Comparison of ENCODE assay signal across 8 cellular contexts in the genomic region with DNA sequence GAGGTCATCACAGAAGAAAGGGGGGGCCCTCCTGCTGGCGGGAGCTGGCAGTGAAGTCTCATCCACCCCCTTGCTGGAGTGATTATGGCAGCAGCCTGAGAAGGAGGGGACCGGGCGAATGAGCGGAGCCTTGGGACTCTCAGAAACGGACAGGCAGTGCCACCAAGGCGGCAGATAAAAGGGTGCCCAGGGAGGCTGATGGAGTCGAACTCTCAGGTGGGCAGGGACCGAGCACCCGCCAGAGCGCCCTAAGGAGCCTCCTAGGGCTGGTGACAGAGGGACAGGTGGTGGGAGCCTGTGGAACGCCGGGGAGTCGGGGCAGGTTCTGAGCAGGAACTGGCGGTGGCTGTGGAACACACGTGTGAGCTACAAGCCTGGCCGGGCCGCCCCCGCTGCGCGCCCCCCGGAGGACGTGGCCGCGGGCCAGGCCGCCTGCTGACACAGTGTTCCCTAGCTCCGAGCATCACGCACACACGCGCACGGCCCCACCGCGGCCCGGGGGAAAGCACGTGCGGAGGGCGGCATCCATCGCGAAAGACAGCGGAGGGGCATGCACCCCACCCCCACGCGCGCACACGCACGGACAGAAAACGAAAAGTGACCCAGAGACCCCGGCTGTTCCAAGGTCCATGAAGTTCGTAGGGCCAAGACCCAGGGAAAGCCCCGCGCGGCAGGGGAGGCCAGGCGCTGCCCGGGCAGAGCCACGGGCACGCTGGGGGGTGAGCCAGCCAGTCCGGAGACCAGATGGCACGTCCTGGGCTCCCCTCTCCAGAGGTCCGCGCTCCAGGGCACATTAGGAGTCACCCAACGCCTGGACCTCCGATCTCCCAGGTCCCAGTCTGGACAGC. TPM values are rescaled to one million over a fixed set of nuclear protein-coding genes. Genes with fewer than 3 reads are reported as not detected.
DNase-seq lines count a peak whose midpoint lies in the region; ATAC-seq and TF ChIP-seq lines count a peak whose summit lies in the region.

No MANE protein-coding gene starts in this region.

- no peak for TF ChIP-seq POLR2A in heart left ventricle (IDR thresholded peaks at IDR 0.05)
- no peak for TF ChIP-seq POLR2A in prostate gland (IDR thresholded peaks at IDR 0.05)

- intact Hi-C loops in Right ventricle myocardium inferior (cut with DNase I) = no loop called here
- intact Hi-C loops in cardiac septum (cut with DNase I) = no loop called here
- intact Hi-C loops in activated T-helper 2 cell treated with anti-CD3 and anti-CD28 coated beads, Interferon-gamma antibody, Interleukin-2, Interleukin-4, amounts not matched to agents 10 μg/mL and 5 μg/mL and 100 μg/mL, durations not matched to agents 14 hours and 24 hours and 36 hours (cut with micrococcal nuclease) = loop anchor here (1.0 to 5.0 kb wide), 2 partner anchors 38 to 40 kb away; partner anchors contain the start of genes DDB1 and TKFC
- intact Hi-C loops in heart left ventricle (cut with DNase I) = no loop called here
- intact Hi-C loops in prostate gland (cut with DNase I) = no loop called here

- no peaks in the 10 kb centered on the region for H3K9me3 Mint-ChIP-seq in activated T-helper 2 cell treated with anti-CD3 and anti-CD28 coated beads, Interferon-gamma antibody, Interleukin-2, Interleukin-4, amounts not matched to agents 10 μg/mL and 5 μg/mL and 100 μg/mL, durations not matched to agents 14 hours and 24 hours and 36 hours

- ATAC-seq in Right ventricle myocardium inferior (peak; percentile 60), HG02885 (IDR thresholded peaks at IDR 0.05; ENCODE audit: poor library complexity, unreplicated experiment) (peak; percentile 41), heart left ventricle (peak; percentile 24 to 64 (median 48))

- H3K4me1 ChIP-seq in heart left ventricle = peaks cover 6 to 54% (median 34%) of the 10 kb centered on the region in 12 donors
- H3K4me1 ChIP-seq in prostate gland (replicated peaks) = peaks cover 5% of the 10 kb centered on the region

- 1 to 2% (median 1%) methylated on average over 27 to 60 of the region's 60 CpGs for WGBS in heart left ventricle, 4 donors
- under 1% methylated on average over 51 of the region's 60 CpGs for WGBS in prostate gland

- H3K4me3 ChIP-seq in heart left ventricle (peak overlapping the region; percentile 32 to 72 (median 58)), prostate gland (peak overlapping the region; percentile 39 to 50)

- peaks cover 30% of the 10 kb centered on the region for H3K4me1 Mint-ChIP-seq in activated T-helper 2 cell treated with anti-CD3 and anti-CD28 coated beads, Interferon-gamma antibody, Interleukin-2, Interleukin-4, amounts not matched to agents 10 μg/mL and 5 μg/mL and 100 μg/mL, durations not matched to agents 14 hours and 24 hours and 36 hours (ENCODE audit: low read depth)

- H3K36me3 ChIP-seq in heart left ventricle (peaks cover 0 to 6% (median 3%) of the 10 kb centered on the region in 9 donors), prostate gland (no peaks in the 10 kb centered on the region)

- H3K9me3 ChIP-seq in heart left ventricle = no peaks in the 10 kb centered on the region
- no peaks in the 10 kb centered on the region for H3K9me3 ChIP-seq in prostate gland

- peaks cover 14% of the 10 kb centered on the region for H3K27me3 Mint-ChIP-seq in activated T-helper 2 cell treated with anti-CD3 and anti-CD28 coated beads, Interferon-gamma antibody, Interleukin-2, Interleukin-4, amounts not matched to agents 10 μg/mL and 5 μg/mL and 100 μg/mL, durations not matched to agents 14 hours and 24 hours and 36 hours (ENCODE audit: low read depth)

- H3K27ac ChIP-seq in heart left ventricle (peak overlapping the region in 4 of 12 donors; percentile 24 to 55 (median 26)), prostate gland (peak overlapping the region; percentile 16 to 57)

- peaks cover 0 to 25% (median 0%) of the 10 kb centered on the region in 9 donors for H3K27me3 ChIP-seq in heart left ventricle
- H3K27me3 ChIP-seq in prostate gland (replicated peaks; ENCODE audit: insufficient read depth) = no peaks in the 10 kb centered on the region

- no peak for TF ChIP-seq CTCF in heart left ventricle (IDR thresholded peaks at IDR 0.05)
- TF ChIP-seq CTCF in prostate gland (IDR thresholded peaks at IDR 0.05) = no peak

- peak; percentile 74 for DNase-seq in Right ventricle myocardium inferior (ENCODE audit: missing footprints)
- DNase-seq in cardiac septum (ENCODE audit: low spot score) = no peak
- peak; percentile 53 for DNase-seq in NCI-H2227 (lab: John Stamatoyannopoulos, UW; ENCODE audit: unreplicated experiment)
- peak; percentile 10 for DNase-seq in activated T-helper 2 cell treated with anti-CD3 and anti-CD28 coated beads, Interferon-gamma antibody, Interleukin-2, Interleukin-4, amounts not matched to agents 10 μg/mL and 5 μg/mL and 100 μg/mL, durations not matched to agents 14 hours and 24 hours and 36 hours (ENCODE audit: low spot score)
- peak; percentile 28 to 75 (median 52) for DNase-seq in heart left ventricle
- DNase-seq in prostate gland (ENCODE audit: low spot score) = no peak
- DNase-seq in H4 (ENCODE audit: low spot score) = no peak

- H3K36me3 Mint-ChIP-seq in activated T-helper 2 cell treated with anti-CD3 and anti-CD28 coated beads, Interferon-gamma antibody, Interleukin-2, Interleukin-4, amounts not matched to agents 10 μg/mL and 5 μg/mL and 100 μg/mL, durations not matched to agents 14 hours and 24 hours and 36 hours (ENCODE audit: low read depth) = peaks cover 23% of the 10 kb centered on the region

- H3K27ac Mint-ChIP-seq in activated T-helper 2 cell treated with anti-CD3 and anti-CD28 coated beads, Interferon-gamma antibody, Interleukin-2, Interleukin-4, amounts not matched to agents 10 μg/mL and 5 μg/mL and 100 μg/mL, durations not matched to agents 14 hours and 24 hours and 36 hours = peak overlapping the region; percentile 63

- H3K4me3 Mint-ChIP-seq in activated T-helper 2 cell treated with anti-CD3 and anti-CD28 coated beads, Interferon-gamma antibody, Interleukin-2, Interleukin-4, amounts not matched to agents 10 μg/mL and 5 μg/mL and 100 μg/mL, durations not matched to agents 14 hours and 24 hours and 36 hours (ENCODE audit: low read depth) = peak overlapping the region; percentile 83

RNA-seq across cellular contexts. Expression of gene VWCE, which starts 1.0 kb away (rescaled TPM):
- total RNA-seq in Right ventricle myocardium inferior (1.0 TPM), cardiac septum (0.59 TPM), heart left ventricle (1 to 10 TPM in 3 of 9 donors, under 1 TPM in 5, not detected in 1; 0.17 to 1.7 (median 0.82) TPM), prostate gland (1 to 10 TPM; 2.0 to 4.3 TPM)
- total RNA-seq in activated T-helper 2 cell treated with anti-CD3 and anti-CD28 coated beads, Interferon-gamma antibody, Interleukin-2, Interleukin-4, amounts not matched to agents 10 μg/mL and 5 μg/mL and 100 μg/mL, durations not matched to agents 14 hours and 24 hours and 36 hours = 8.1 and 10.1 TPM in 2 replicates
- under 1 TPM; 0.30 to 0.38 TPM for polyA plus RNA-seq in heart left ventricle
- 0.35 TPM in 1 of 2 replicates, not detected in the other for total RNA-seq in H4 (2014; rRNA removed; shearing (Covaris generic))

RNA-seq across cellular contexts. Expression of gene DDB1, which starts 38.8 kb away (rescaled TPM):
- 113 TPM for total RNA-seq in Right ventricle myocardium inferior
- 125 TPM for total RNA-seq in cardiac septum
- 260 and 264 TPM in 2 replicates for total RNA-seq in activated T-helper 2 cell treated with anti-CD3 and anti-CD28 coated beads, Interferon-gamma antibody, Interleukin-2, Interleukin-4, amounts not matched to agents 10 μg/mL and 5 μg/mL and 100 μg/mL, durations not matched to agents 14 hours and 24 hours and 36 hours
- 100 to 1,000 TPM; 121 to 156 (median 130) TPM for total RNA-seq in heart left ventricle
- polyA plus RNA-seq in heart left ventricle = 100 to 1,000 TPM in 1 of 2 donors, 10 to 100 TPM in 1; 78.8 to 158 TPM
- total RNA-seq in prostate gland = 100 to 1,000 TPM; 179 to 253 TPM
- 119 and 145 TPM in 2 replicates for total RNA-seq in H4 (2014; rRNA removed; shearing (Covaris generic))

RNA-seq across cellular contexts. Expression of gene TKFC, which starts 38.9 kb away (rescaled TPM):
- total RNA-seq in Right ventricle myocardium inferior (12.3 TPM), cardiac septum (21.9 TPM), heart left ventricle (10 to 100 TPM in 8 of 9 donors, 1 to 10 TPM in 1; 10.0 to 31.2 (median 16.8) TPM), prostate gland (10 to 100 TPM; 52.8 to 79.3 TPM)
- 72.8 and 78.3 TPM in 2 replicates for total RNA-seq in activated T-helper 2 cell treated with anti-CD3 and anti-CD28 coated beads, Interferon-gamma antibody, Interleukin-2, Interleukin-4, amounts not matched to agents 10 μg/mL and 5 μg/mL and 100 μg/mL, durations not matched to agents 14 hours and 24 hours and 36 hours
- 10 to 100 TPM; 10.7 to 16.2 TPM for polyA plus RNA-seq in heart left ventricle
- total RNA-seq in H4 (2014; rRNA removed; shearing (Covaris generic)) = 15.1 and 17.0 TPM in 2 replicates

RNA-seq across cellular contexts. Expression of gene PGA5, which starts 53.1 kb away (rescaled TPM):
- total RNA-seq in Right ventricle myocardium inferior = 0.95 TPM
- not detected for total RNA-seq in cardiac septum
- not detected in 2 replicates for total RNA-seq in activated T-helper 2 cell treated with anti-CD3 and anti-CD28 coated beads, Interferon-gamma antibody, Interleukin-2, Interleukin-4, amounts not matched to agents 10 μg/mL and 5 μg/mL and 100 μg/mL, durations not matched to agents 14 hours and 24 hours and 36 hours
- 1 to 10 TPM in 1 of 9 donors, under 1 TPM in 4, not detected in 4; 0.14 to 2.2 (median 0.42) TPM for total RNA-seq in heart left ventricle
- polyA plus RNA-seq in heart left ventricle = under 1 TPM; 0.04 to 0.27 TPM
- total RNA-seq in prostate gland = not detected
- not detected in 2 replicates for total RNA-seq in H4 (2014; rRNA removed; shearing (Covaris generic))

Comparison
In these comparisons a context has a peak if more than half of its experiments do, and no peak if none do; other contexts are left out.
1. DNase-seq: peak in Right ventricle myocardium inferior (single experiment), NCI-H2227 (single experiment), activated T-helper 2 cell treated with anti-CD3 and anti-CD28 coated beads, Interferon-gamma antibody, Interleukin-2, Interleukin-4, amounts not matched to agents 10 μg/mL and 5 μg/mL and 100 μg/mL, durations not matched to agents 14 hours and 24 hours and 36 hours (single experiment) and heart left ventricle (5 of 5); none in cardiac septum (single experiment), prostate gland (single experiment) and H4 (single experiment).
2. Peak in every context shown above with its lines, with median percentiles within 50 percentile points of each other: ATAC-seq.